9 cellular contexts compared by ENCODE assay signal in genomic region chr1:207050428-207050767, GRCh38. TPM values are rescaled to one million over a fixed set of nuclear protein-coding genes. Genes with fewer than 3 reads are reported as not detected.
DNase-seq lines count a peak whose midpoint lies in the region; ATAC-seq and TF ChIP-seq lines count a peak whose summit lies in the region.
"Had no signal": no experiment of that assay in that cellular context is flagged by ENCODE, and none has a peak within 500 bp of the region (broad histone marks: within the 10 kb centered on the region; RNA-seq: fewer than 3 reads in every experiment).

No MANE protein-coding gene starts in this region.

- H3K4me1 ChIP-seq in gastroesophageal sphincter = peaks cover 0 to 72% (median 17%) of the 10 kb centered on the region in 3 donors

- no peak for TF ChIP-seq CTCF in gastroesophageal sphincter (IDR thresholded peaks at IDR 0.05)

- H3K4me3 Mint-ChIP-seq in activated CD4-positive, alpha-beta T cell treated with anti-CD3 and anti-CD28 coated beads for 36 hours = peak overlapping the region; percentile 99
- peak overlapping the region; percentile 86 for H3K4me3 Mint-ChIP-seq in activated CD8-positive, alpha-beta T cell treated with anti-CD3 and anti-CD28 coated beads, Interleukin-2, amount 10 ng/mL, durations not matched to agents 7 days and 5 days

- 0 to 1% methylated on average over 6 to 11 of the region's 11 CpGs for WGBS in gastroesophageal sphincter (ENCODE audit: low coverage in 1 of 2), 2 donors

- POLR2A ChIA-PET in activated CD4-positive, alpha-beta T cell treated with anti-CD3 and anti-CD28 coated beads for 36 hours (lab: Charles Lee) = interaction anchor here (1.0 kb wide), 1 partner anchor 271 kb away, joined by 3 read pairs; no protein-coding TSS in a partner anchor
- POLR2A ChIA-PET in activated CD8-positive, alpha-beta T cell treated with anti-CD3 and anti-CD28 coated beads, Interleukin-2, amount 10 ng/mL, durations not matched to agents 7 days and 5 days (lab: Charles Lee) = interaction anchor here (1.3 kb wide), 1 partner anchor 19 kb away, joined by 3 read pairs; no protein-coding TSS in a partner anchor

- no peaks in the 10 kb centered on the region for H3K27me3 ChIP-seq in gastroesophageal sphincter

- intact Hi-C loops in activated CD4-positive, alpha-beta T cell treated with anti-CD3 and anti-CD28 coated beads for 36 hours (cut with DNase I, micrococcal nuclease) = loop anchor here (1.0 to 10.0 kb wide), 9 partner anchors 27 to 814 kb away; partner anchors contain the start of gene CD55 (in 2 of the 2)

- H3K36me3 ChIP-seq in gastroesophageal sphincter = peaks cover 0 to 17% of the 10 kb centered on the region in 2 donors

- H3K27ac Mint-ChIP-seq in activated CD4-positive, alpha-beta T cell treated with anti-CD3 and anti-CD28 coated beads for 36 hours = peak overlapping the region; percentile 98
- H3K27ac Mint-ChIP-seq in activated CD8-positive, alpha-beta T cell treated with anti-CD3 and anti-CD28 coated beads, Interleukin-2, amount 10 ng/mL, durations not matched to agents 7 days and 5 days = peak overlapping the region; percentile 84

- no peaks in the 10 kb centered on the region for H3K27me3 Mint-ChIP-seq in activated CD4-positive, alpha-beta T cell treated with anti-CD3 and anti-CD28 coated beads for 36 hours
- H3K27me3 Mint-ChIP-seq in activated CD8-positive, alpha-beta T cell treated with anti-CD3 and anti-CD28 coated beads, Interleukin-2, amount 10 ng/mL, durations not matched to agents 7 days and 5 days (ENCODE audit: low read depth) = no peaks in the 10 kb centered on the region

- H3K36me3 Mint-ChIP-seq in activated CD4-positive, alpha-beta T cell treated with anti-CD3 and anti-CD28 coated beads for 36 hours (ENCODE audit: low read depth) = peaks cover 26% of the 10 kb centered on the region
- H3K36me3 Mint-ChIP-seq in activated CD8-positive, alpha-beta T cell treated with anti-CD3 and anti-CD28 coated beads, Interleukin-2, amount 10 ng/mL, durations not matched to agents 7 days and 5 days (ENCODE audit: low read depth) = peaks cover 31% of the 10 kb centered on the region

- H3K27ac ChIP-seq in gastroesophageal sphincter = peak overlapping the region; percentile 83 to 94 (median 88)

- TF ChIP-seq POLR2A in gastroesophageal sphincter (IDR thresholded peaks at IDR 0.05) = no peak

- CTCF ChIA-PET in activated CD4-positive, alpha-beta T cell treated with anti-CD3 and anti-CD28 coated beads for 36 hours (lab: Charles Lee) = interaction anchor here (1.0 to 1.8 kb wide), 14 partner anchors 8 to 450 kb away, joined by 3 to 8 read pairs (median 4); no protein-coding TSS in a partner anchor
- CTCF ChIA-PET in activated CD8-positive, alpha-beta T cell treated with anti-CD3 and anti-CD28 coated beads, Interleukin-2, amount 10 ng/mL, durations not matched to agents 7 days and 5 days (lab: Charles Lee) = interaction anchor here (0.6 to 6.9 kb wide), 25 partner anchors 11 to 451 kb away, joined by 3 to 67 read pairs (median 4); partner anchors contain the start of genes C1orf116 and C4BPB

- peaks cover 62% of the 10 kb centered on the region for H3K4me1 Mint-ChIP-seq in activated CD4-positive, alpha-beta T cell treated with anti-CD3 and anti-CD28 coated beads for 36 hours
- H3K4me1 Mint-ChIP-seq in activated CD8-positive, alpha-beta T cell treated with anti-CD3 and anti-CD28 coated beads, Interleukin-2, amount 10 ng/mL, durations not matched to agents 7 days and 5 days (ENCODE audit: low read depth) = peaks cover 64% of the 10 kb centered on the region

- H3K4me3 ChIP-seq in gastroesophageal sphincter (peak overlapping the region; percentile 86 to 100), skeletal muscle cell (ENCODE audit: low read depth, low read length) (peak overlapping the region; percentile 99)

- DNase-seq in activated CD4-positive, alpha-beta T cell treated with anti-CD3 and anti-CD28 coated beads for 36 hours = peak; percentile 56
- DNase-seq in activated CD4-positive, alpha-beta T cell treated with anti-CD3 and anti-CD28 coated beads for 48 hours = no peak
- DNase-seq in activated CD8-positive, alpha-beta T cell treated with anti-CD3 and anti-CD28 coated beads, Interleukin-2, amount 10 ng/mL, durations not matched to agents 7 days and 5 days = no peak
- DNase-seq in skeletal muscle cell (ENCODE audit: low read depth) (no peak), amniotic stem cell (lab: John Stamatoyannopoulos, UW) (no peak), COLO668 (lab: John Stamatoyannopoulos, UW; ENCODE audit: unreplicated experiment) (no peak)

- peak; percentile 2 for ATAC-seq in activated CD4-positive, alpha-beta T cell treated with anti-CD3 and anti-CD28 coated beads for 36 hours
- ATAC-seq in activated CD8-positive, alpha-beta T cell treated with anti-CD3 and anti-CD28 coated beads, Interleukin-2, amount 10 ng/mL, durations not matched to agents 7 days and 5 days = peak; percentile 5
- ATAC-seq in gastroesophageal sphincter = no peak
- no peak for ATAC-seq in GM19023 (IDR thresholded peaks at IDR 0.05; ENCODE audit: unreplicated experiment)

- TF ChIP-seq EP300 in gastroesophageal sphincter (IDR thresholded peaks at IDR 0.05) = no peak

- no peaks in the 10 kb centered on the region for H3K9me3 ChIP-seq in gastroesophageal sphincter

- H3K9me3 Mint-ChIP-seq in activated CD4-positive, alpha-beta T cell treated with anti-CD3 and anti-CD28 coated beads for 36 hours (ENCODE audit: low read depth) = no peaks in the 10 kb centered on the region
- H3K9me3 Mint-ChIP-seq in activated CD8-positive, alpha-beta T cell treated with anti-CD3 and anti-CD28 coated beads, Interleukin-2, amount 10 ng/mL, durations not matched to agents 7 days and 5 days (ENCODE audit: insufficient read depth) = no peaks in the 10 kb centered on the region

RNA-seq across cellular contexts. Expression of gene YOD1, which starts 0.6 kb away (rescaled TPM):
- 1 to 10 TPM; 5.3 to 6.0 TPM for total RNA-seq in activated CD4-positive, alpha-beta T cell treated with anti-CD3 and anti-CD28 coated beads for 36 hours
- 1 to 10 TPM; 7.7 to 8.7 TPM for total RNA-seq in activated CD8-positive, alpha-beta T cell treated with anti-CD3 and anti-CD28 coated beads, Interleukin-2, amount 10 ng/mL, durations not matched to agents 7 days and 5 days
- total RNA-seq in gastroesophageal sphincter = 10 to 100 TPM in 1 of 4 donors, 1 to 10 TPM in 3; 6.9 to 11.7 (median 8.8) TPM

RNA-seq across cellular contexts. Expression of gene PFKFB2, which starts 2.7 kb away (rescaled TPM):
- total RNA-seq in activated CD4-positive, alpha-beta T cell treated with anti-CD3 and anti-CD28 coated beads for 36 hours = 1 to 10 TPM; 3.1 to 3.5 TPM
- 1 to 10 TPM; 5.0 to 6.6 TPM for total RNA-seq in activated CD8-positive, alpha-beta T cell treated with anti-CD3 and anti-CD28 coated beads, Interleukin-2, amount 10 ng/mL, durations not matched to agents 7 days and 5 days
- 1 to 10 TPM; 3.4 to 6.7 (median 5.3) TPM for total RNA-seq in gastroesophageal sphincter

RNA-seq across cellular contexts. Expression of gene C1orf116, which starts 17.8 kb away (rescaled TPM):
- under 1 TPM in 1 of 2 experiments, not detected in 1; 0.05 TPM for total RNA-seq in activated CD4-positive, alpha-beta T cell treated with anti-CD3 and anti-CD28 coated beads for 36 hours
- total RNA-seq in activated CD8-positive, alpha-beta T cell treated with anti-CD3 and anti-CD28 coated beads, Interleukin-2, amount 10 ng/mL, durations not matched to agents 7 days and 5 days = not detected
- total RNA-seq in gastroesophageal sphincter = 1 to 10 TPM in 2 of 4 donors, under 1 TPM in 1, not detected in 1; 0.19 to 3.7 (median 1.4) TPM
- total RNA-seq: activated CD8-positive, alpha-beta memory T cell treated with anti-CD3 and anti-CD28 coated beads for 36 hours had no signal

RNA-seq across cellular contexts. Expression of gene C4BPB, which starts 38.3 kb away (rescaled TPM):
- total RNA-seq in activated CD4-positive, alpha-beta T cell treated with anti-CD3 and anti-CD28 coated beads for 36 hours = 1 to 10 TPM; 1.3 to 1.4 TPM
- total RNA-seq in activated CD8-positive, alpha-beta T cell treated with anti-CD3 and anti-CD28 coated beads, Interleukin-2, amount 10 ng/mL, durations not matched to agents 7 days and 5 days = 1 to 10 TPM; 1.7 to 3.2 TPM
- total RNA-seq in gastroesophageal sphincter = 1 to 10 TPM in 2 of 4 donors, not detected in 2; 1.6 to 2.7 TPM

RNA-seq across cellular contexts. Expression of gene C4BPA, which starts 53.6 kb away (rescaled TPM):
- not detected for total RNA-seq in activated CD4-positive, alpha-beta T cell treated with anti-CD3 and anti-CD28 coated beads for 36 hours
- not detected for total RNA-seq in activated CD8-positive, alpha-beta T cell treated with anti-CD3 and anti-CD28 coated beads, Interleukin-2, amount 10 ng/mL, durations not matched to agents 7 days and 5 days
- total RNA-seq in gastroesophageal sphincter = 1 to 10 TPM in 1 of 4 donors, not detected in 3; 3.1 TPM
- total RNA-seq: activated CD8-positive, alpha-beta memory T cell treated with anti-CD3 and anti-CD28 coated beads for 36 hours had no signal

Comparison
In these comparisons a context has a peak if more than half of its experiments do, and no peak if none do; other contexts are left out.
1. ATAC-seq: peak in activated CD4-positive, alpha-beta T cell treated with anti-CD3 and anti-CD28 coated beads for 36 hours (single experiment) and activated CD8-positive, alpha-beta T cell treated with anti-CD3 and anti-CD28 coated beads, Interleukin-2, amount 10 ng/mL, durations not matched to agents 7 days and 5 days (single experiment); none in gastroesophageal sphincter (single experiment) and GM19023 (single experiment).